8 cellular contexts compared by ENCODE assay signal in genomic region chr11:8911040-8911823, GRCh38. TPM values are rescaled to one million over a fixed set of nuclear protein-coding genes. Genes with fewer than 3 reads are reported as not detected.
A peak's percentile ranks its signal among the peaks of the same experiment; 100 is the strongest.
DNase-seq lines count a peak whose midpoint lies in the region; ATAC-seq and TF ChIP-seq lines count a peak whose summit lies in the region.

A gene with protein sequence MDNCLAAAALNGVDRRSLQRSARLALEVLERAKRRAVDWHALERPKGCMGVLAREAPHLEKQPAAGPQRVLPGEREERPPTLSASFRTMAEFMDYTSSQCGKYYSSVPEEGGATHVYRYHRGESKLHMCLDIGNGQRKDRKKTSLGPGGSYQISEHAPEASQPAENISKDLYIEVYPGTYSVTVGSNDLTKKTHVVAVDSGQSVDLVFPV (plus strand): TSS chr11:8911189. CDS start chr11:8911450, 261 bp downstream.

- ATAC-seq in HG02763 (IDR thresholded peaks at IDR 0.05; ENCODE audit: unreplicated experiment) (peak; percentile 63), heart left ventricle (peak; percentile 94 to 97 (median 96))

- no peaks in the 10 kb centered on the region for H3K27me3 ChIP-seq in adrenal gland
- no peaks in the 10 kb centered on the region for H3K27me3 ChIP-seq in heart left ventricle
- no peaks in the 10 kb centered on the region for H3K27me3 ChIP-seq in transverse colon

- TF ChIP-seq CTCF in GM12865 (IDR thresholded peaks at IDR 0.05; ENCODE audit: insufficient read depth, low read depth, low read length, missing control alignments) (no peak), adrenal gland (IDR thresholded peaks at IDR 0.05) (no peak), heart left ventricle (IDR thresholded peaks at IDR 0.05) (no peak), transverse colon (IDR thresholded peaks at IDR 0.05) (no peak)

- peaks cover 0 to 31% of the 10 kb centered on the region in 2 donors for H3K4me1 ChIP-seq in adrenal gland (replicated peaks in 1 of 2)
- H3K4me1 ChIP-seq in heart left ventricle, result peaks cover 0 to 52% (median 25%) of the 10 kb centered on the region in 12 donors
- peaks cover 10 to 31% (median 22%) of the 10 kb centered on the region in 4 donors for H3K4me1 ChIP-seq in transverse colon

- H3K9me3 ChIP-seq in adrenal gland (replicated peaks in 1 of 3) (no peaks in the 10 kb centered on the region), heart left ventricle (no peaks in the 10 kb centered on the region), transverse colon (no peaks in the 10 kb centered on the region)

- H3K36me3 ChIP-seq in adrenal gland (replicated peaks in 1 of 2) (peaks cover 0 to 10% of the 10 kb centered on the region in 2 donors), heart left ventricle (peaks cover 0 to 13% (median 3%) of the 10 kb centered on the region in 9 donors), transverse colon (no peaks in the 10 kb centered on the region)

- H3K4me3 ChIP-seq in GM12865 (ENCODE audit: low read depth, low read length), result peak within 1 kb of the TSS; percentile 86
- peak within 1 kb of the TSS; percentile 74 to 98 (median 86) for H3K4me3 ChIP-seq in adrenal gland
- peak within 1 kb of the TSS; percentile 40 to 96 (median 85) for H3K4me3 ChIP-seq in heart left ventricle
- H3K4me3 ChIP-seq in transverse colon, result peak within 1 kb of the TSS; percentile 65 to 100 (median 72)

- 0 to 3% (median 1%) methylated on average over 8 to 65 of the region's 65 CpGs for WGBS in adrenal gland, 4 donors
- 0 to 2% (median 1%) methylated on average over 43 to 65 of the region's 65 CpGs for whole genome bisulfite sequencing in heart left ventricle, 4 donors
- WGBS in transverse colon (ENCODE audit: low coverage in 1 of 2), 2 donors, result 0% methylated on average over 33 of the region's 65 CpGs; no CpG with 5 or more reads in 1 of the 2 donors

- TF ChIP-seq POLR2A in adrenal gland (IDR thresholded peaks at IDR 0.05) (peak; percentile 29 to 68), heart left ventricle (IDR thresholded peaks at IDR 0.05) (peak in 1 of 2 donors; percentile 74), transverse colon (IDR thresholded peaks at IDR 0.05) (peak; percentile 40)

- in situ Hi-C loops in transverse colon (cut with MboI; ENCODE audit: low pct_ligation_motif_present in 1 of 4, low pct_unique_long_range_greater_than_20kb in 1 of 4, low sequenced_read_pairs in 3 of 4), result no loop called here

- H3K27ac ChIP-seq in adrenal gland, result peak within 1 kb of the TSS; percentile 80 to 95 (median 91)
- peak within 1 kb of the TSS; percentile 80 to 98 (median 94) for H3K27ac ChIP-seq in heart left ventricle
- peak within 1 kb of the TSS; percentile 85 to 99 (median 94) for H3K27ac ChIP-seq in transverse colon

- intact Hi-C loops in adrenal gland (cut with DNase I), result loop anchor here in 1 of 2 donors (5.0 kb wide), 1 partner anchor 226 kb away; no protein-coding TSS in a partner anchor
- intact Hi-C loops in heart left ventricle (cut with DNase I), result loop anchor here in 9 of 10 donors (1.0 to 10.0 kb wide), 12 partner anchors 39 to 229 kb away; partner anchors contain the start of genes TMEM9B (in 6 of the 9), RPL27A (in 3 of the 9) and TRIM66 (in 3 of the 9)
- intact Hi-C loops in transverse colon (cut with DNase I; ENCODE audit: low total_unique reads), result loop anchor here (5.0 kb wide), 1 partner anchor 51 kb away; the partner anchor contains the start of gene TMEM9B

- no peak for TF ChIP-seq EP300 in transverse colon (IDR thresholded peaks at IDR 0.05; ENCODE audit: low read depth)

- DNase-seq in GM12865 (ENCODE audit: low read depth) (peak; percentile 95), NCI-H146 (lab: John Stamatoyannopoulos, UW) (peak; percentile 97), T-helper 1 cell (peak; percentile 70 to 84 (median 70)), adrenal gland (peak; percentile 93 to 97 (median 96)), heart left ventricle (peak; percentile 97 to 98 (median 98)), pons (ENCODE audit: low spot score) (peak; percentile 96), transverse colon (peak; percentile 95)

RNA-seq across cellular contexts. Expression of the gene that starts here (rescaled TPM):
- total RNA-seq in adrenal gland (10 to 100 TPM; 25.1 to 52.9 (median 46.2) TPM), heart left ventricle (10 to 100 TPM; 21.6 to 39.9 (median 27.4) TPM), transverse colon (10 to 100 TPM in 2 of 4 donors, 1 to 10 TPM in 2; 5.2 to 21.2 (median 11.0) TPM)
- polyA plus RNA-seq in adrenal gland (10 to 100 TPM; 18.1 to 33.8 (median 24.9) TPM), heart left ventricle (10 to 100 TPM; 17.7 to 31.1 TPM)

Comparison
In these comparisons a context has a peak if more than half of its experiments do, and no peak if none do; other contexts are left out.
1. Peak in every context shown above with its lines: DNase-seq, ATAC-seq, H3K4me3 ChIP-seq and H3K27ac ChIP-seq.